12 cellular contexts compared by ENCODE assay signal in genomic region chrX:150324035-150324728, GRCh38. TPM values are rescaled to one million over a fixed set of nuclear protein-coding genes. Genes with fewer than 3 reads are reported as not detected.
DNase-seq lines count a peak whose midpoint lies in the region; ATAC-seq and TF ChIP-seq lines count a peak whose summit lies in the region.
"Had no signal": no experiment of that assay in that cellular context is flagged by ENCODE, and none has a peak within 500 bp of the region (broad histone marks: within the 10 kb centered on the region; RNA-seq: fewer than 3 reads in every experiment).

No MANE protein-coding gene starts in this region.

- no peak overlapping the region for H3K27ac ChIP-seq in prostate gland

- H3K4me3 ChIP-seq in epithelial cell of esophagus (ENCODE audit: low read length): no peak overlapping the region
- H3K4me3 ChIP-seq in prostate gland: no peak overlapping the region

- H3K9me3 ChIP-seq in prostate gland: no peaks in the 10 kb centered on the region

- H3K27me3 ChIP-seq in prostate gland (replicated peaks; ENCODE audit: insufficient read depth): no peaks in the 10 kb centered on the region

- no peaks in the 10 kb centered on the region for H3K36me3 ChIP-seq in prostate gland

- 80% methylated on average over 2 of the region's 4 CpGs for WGBS in prostate gland

- no peaks in the 10 kb centered on the region for H3K4me1 ChIP-seq in prostate gland (replicated peaks)

- intact Hi-C loops in prostate gland (cut with DNase I): no loop called here

- no peak for TF ChIP-seq POLR2A in prostate gland (IDR thresholded peaks at IDR 0.05)

- no peak for ATAC-seq in HG03139 (IDR thresholded peaks at IDR 0.05; ENCODE audit: unreplicated experiment)

- DNase-seq in GM03348 (ENCODE audit: low spot score) (peak; percentile 71), RKO (ENCODE audit: low spot score) (peak; percentile 68), epithelial cell of esophagus (ENCODE audit: low read depth) (peak; percentile 71), pulmonary artery endothelial cell (ENCODE audit: low read depth, low spot score) (peak; percentile 29), prostate gland (ENCODE audit: low spot score) (no peak), MV-4-11 (lab: John Stamatoyannopoulos, UW) (no peak)
- DNase-seq in stimulated activated naive CD4-positive, alpha-beta T cell (lab: John Stamatoyannopoulos, UW): no peak
- DNase-seq: KBM-7; NCI-H526; nephron progenitor cell; stimulated activated CD4-positive, alpha-beta T cell treated with anti-CD3 and anti-CD28 coated beads, Interleukin-2, amount 100 ng/mL, for 24 hours had no signal

- TF ChIP-seq CTCF in epithelial cell of esophagus (IDR thresholded peaks at IDR 0.05; ENCODE audit: insufficient read depth, low read depth, low read length, missing control alignments) (no peak), prostate gland (IDR thresholded peaks at IDR 0.05) (no peak)

RNA-seq across cellular contexts. Expression of gene MAMLD1, which starts 38.9 kb away (rescaled TPM):
- total RNA-seq in pulmonary artery endothelial cell (0.67 and 0.79 TPM in 2 replicates), prostate gland (10 to 100 TPM in 1 of 2 donors, 1 to 10 TPM in 1; 2.2 to 51.7 TPM)

Comparison
In these comparisons a context has a peak if more than half of its experiments do, and no peak if none do; other contexts are left out.
1. DNase-seq: peak in GM03348 (single experiment), RKO (single experiment), epithelial cell of esophagus (single experiment) and pulmonary artery endothelial cell (single experiment); none in stimulated activated naive CD4-positive, alpha-beta T cell (0 of 6), prostate gland (single experiment) and MV-4-11 (single experiment).